Comparison of ENCODE assay signal across 9 cellular contexts in genomic region chr2:181680055-181680936, GRCh38. TPM values are rescaled to one million over a fixed set of nuclear protein-coding genes. Genes with fewer than 3 reads are reported as not detected.
DNase-seq lines count a peak whose midpoint lies in the region; ATAC-seq and TF ChIP-seq lines count a peak whose summit lies in the region.
"Had no signal": no experiment of that assay in that cellular context is flagged by ENCODE, and none has a peak within 500 bp of the region (broad histone marks: within the 10 kb centered on the region; RNA-seq: fewer than 3 reads in every experiment).

NEUROD1 (minus strand) TSS chr2:181680517; CDS start chr2:181678860, 1,657 bp downstream.

- in situ Hi-C loops in gastrocnemius medialis (cut with MboI; ENCODE audit: low sequenced_read_pairs in 4 of 4): no loop called here

- H3K36me3 ChIP-seq in ectodermal cell (ENCODE audit: control insufficient read depth, insufficient read depth, low read length) (no peaks in the 10 kb centered on the region), gastrocnemius medialis (no peaks in the 10 kb centered on the region)

- H3K4me3 ChIP-seq in ectodermal cell (ENCODE audit: insufficient read depth, low read depth, low read length) (peak within 1 kb of the TSS; percentile 23), gastrocnemius medialis (peak within 1 kb of the TSS in 3 of 4 donors; percentile 17 to 34 (median 24))

- TF ChIP-seq CTCF in gastrocnemius medialis (IDR thresholded peaks at IDR 0.05 in 4 of 5, conservative IDR thresholded peaks at IDR 0.05 in 1 of 5): no peak

- H3K27me3 ChIP-seq in ectodermal cell (ENCODE audit: control insufficient read depth, insufficient read depth, low read length, poor library complexity, severe bottlenecking) (peaks cover 100% of the 10 kb centered on the region), gastrocnemius medialis (peaks cover 75 to 79% (median 77%) of the 10 kb centered on the region in 3 donors)

- no peaks in the 10 kb centered on the region for H3K9me3 ChIP-seq in ectodermal cell (ENCODE audit: control insufficient read depth, low read length)
- no peaks in the 10 kb centered on the region for H3K9me3 ChIP-seq in gastrocnemius medialis

- peaks cover 21% of the 10 kb centered on the region for H3K4me1 ChIP-seq in ectodermal cell (ENCODE audit: control insufficient read depth, insufficient read depth, low read length)
- H3K4me1 ChIP-seq in gastrocnemius medialis: peaks cover 0 to 6% of the 10 kb centered on the region in 2 donors

- DNase-seq in DMS79 treated with DMSO at 0.1 percent for 48 hours (lab: John Stamatoyannopoulos, UW) (peak; percentile 39), DMS79 (lab: John Stamatoyannopoulos, UW) (no peak), NCI-H2227 (lab: John Stamatoyannopoulos, UW; ENCODE audit: unreplicated experiment) (peak; percentile 97), gastrocnemius medialis (no peak), MV-4-11 (lab: John Stamatoyannopoulos, UW) (no peak), NCI-H69 (lab: John Stamatoyannopoulos, UW) (no peak)

- ATAC-seq in gastrocnemius medialis: no peak
- no peak for ATAC-seq in HG03571 (IDR thresholded peaks at IDR 0.05; ENCODE audit: unreplicated experiment)

- TF ChIP-seq POLR2A in gastrocnemius medialis (IDR thresholded peaks at IDR 0.05): no peak

- WGBS in ectodermal cell, 2 experiments: 0 to 2% methylated on average over 42 to 44 of the region's 45 CpGs

- intact Hi-C loops in gastrocnemius medialis (cut with DNase I; ENCODE audit: low total_unique reads): no loop called here

- H3K27ac ChIP-seq in ectodermal cell (ENCODE audit: insufficient read depth, low read depth, low read length, poor library complexity, severe bottlenecking): no peak within 1 kb of the TSS
- no peak within 1 kb of the TSS for H3K27ac ChIP-seq in gastrocnemius medialis
- H3K27ac ChIP-seq: 22Rv1 had no signal

RNA-seq across cellular contexts. Expression of gene NEUROD1, which starts in this region (rescaled TPM):
- 0.41 TPM for polyA plus RNA-seq in ectodermal cell (2013, experiment 1 of 4)
- 0.14 TPM for polyA plus RNA-seq in ectodermal cell (2013, experiment 2 of 4)
- 0.37 TPM for polyA plus RNA-seq in ectodermal cell (2013, experiment 3 of 4)
- 0.57 TPM for polyA plus RNA-seq in ectodermal cell (2013, experiment 4 of 4)
- not detected for total RNA-seq in gastrocnemius medialis

Comparison
In these comparisons a context has a peak if more than half of its experiments do, and no peak if none do; other contexts are left out.
1. DNase-seq: peak in DMS79 treated with DMSO at 0.1 percent for 48 hours (single experiment) and NCI-H2227 (single experiment); none in DMS79 (single experiment), gastrocnemius medialis (0 of 2), MV-4-11 (single experiment) and NCI-H69 (single experiment).